ENCODE assay signal across 19 cellular contexts in genomic region chr3:111081008-111081545, GRCh38. TPM values are rescaled to one million over a fixed set of nuclear protein-coding genes. Genes with fewer than 3 reads are reported as not detected.
DNase-seq lines count a peak whose midpoint lies in the region; FAIRE-seq and TF ChIP-seq lines count a peak whose summit lies in the region.
"Had no signal": no experiment of that assay in that cellular context is flagged by ENCODE, and none has a peak within 500 bp of the region (broad histone marks: within the 10 kb centered on the region; RNA-seq: fewer than 3 reads in every experiment).

No MANE protein-coding gene starts in this region.

- H3K4me1 ChIP-seq in SK-N-SH (ENCODE audit: control insufficient read depth in 1 of 2, insufficient read depth in 2 of 2, low read depth in 1 of 2, low read length in 1 of 2) (peaks cover 0 to 12% of the 10 kb centered on the region in 2 experiments; a peak in 2 of 4 replicates), smooth muscle cell (ENCODE audit: low read depth) (peaks cover 29% of the 10 kb centered on the region)
- H3K4me1 ChIP-seq: colonic mucosa had no signal

- peaks cover 69% of the 10 kb centered on the region for H4K20me1 ChIP-seq in SK-N-SH (ENCODE audit: insufficient read depth)
- H4K20me1 ChIP-seq in smooth muscle cell (ENCODE audit: low read depth), result peaks cover 89% of the 10 kb centered on the region
- H4K20me1 ChIP-seq: BLaER1 treated with 17β-estradiol and CSF1 and Interleukin-3, amounts not matched to agents 10 nM and 100 nM had no signal

- H3K9me2 ChIP-seq in SK-N-SH, result no peaks in the 10 kb centered on the region

- H3F3A ChIP-seq in SK-N-SH (replicated peaks; ENCODE audit: insufficient read depth) (peaks cover 13% of the 10 kb centered on the region), smooth muscle cell (ENCODE audit: low read depth) (no peaks in the 10 kb centered on the region)

- H3K79me2 ChIP-seq in SK-N-SH (ENCODE audit: insufficient read depth), result peaks cover 100% of the 10 kb centered on the region
- peaks cover 99% of the 10 kb centered on the region for H3K79me2 ChIP-seq in smooth muscle cell (ENCODE audit: low read depth)

- POLR2A ChIA-PET in SK-N-SH (lab: Yijun Ruan, JAX), result no interaction called here

- H2AFZ ChIP-seq in SK-N-SH (ENCODE audit: low read depth) (no peak overlapping the region), smooth muscle cell (ENCODE audit: low read depth) (no peak overlapping the region)

- H3K9ac ChIP-seq in SK-N-SH (no peak overlapping the region), smooth muscle cell (ENCODE audit: low read depth) (no peak overlapping the region)
- H3K9ac ChIP-seq: BLaER1 treated with 17β-estradiol and CSF1 and Interleukin-3, amounts not matched to agents 10 nM and 100 nM had no signal

- peak overlapping the region in 1 of 2 experiments; percentile 33; a peak in 1 of 4 replicates for H3K27ac ChIP-seq in SK-N-SH (ENCODE audit: low read depth in 2 of 2, low read length in 1 of 2)
- no peak overlapping the region for H3K27ac ChIP-seq in smooth muscle cell (ENCODE audit: low read depth)
- H3K27ac ChIP-seq: ascending aorta; BLaER1 treated with 17β-estradiol and CSF1 and Interleukin-3, amounts not matched to agents 10 nM and 100 nM; colonic mucosa had no signal

- no peak for FAIRE-seq in HTR-8/SVneo (lab: Jason Lieb, UNC)
- FAIRE-seq: GM12892 had no signal

- H3K4me2 ChIP-seq in SK-N-SH (peak overlapping the region; percentile 33), smooth muscle cell (peak overlapping the region; percentile 45)
- H3K4me2 ChIP-seq: BLaER1 treated with 17β-estradiol and CSF1 and Interleukin-3, amounts not matched to agents 10 nM and 100 nM had no signal

- DNase-seq in GM04503 (ENCODE audit: low read depth) (peak; percentile 82), SK-N-SH (no peak), fibroblast of villous mesenchyme (ENCODE audit: low read depth) (peak; percentile 72), smooth muscle cell (lab: John Stamatoyannopoulos, UW; ENCODE audit: unreplicated experiment) (no peak), NOMO-1 treated with dmso at 0.1 percent for 144 hours (lab: John Stamatoyannopoulos, UW; ENCODE audit: unreplicated experiment) (no peak), NCI-H146 (lab: John Stamatoyannopoulos, UW) (no peak), HTR-8/SVneo (ENCODE audit: insufficient read length, low spot score) (no peak)
- DNase-seq: activated CD4-positive, alpha-beta T cell treated with anti-CD3 and anti-CD28 coated beads, Interleukin-2, amount 10 ng/mL, durations not matched to agents 7 days and 5 days; activated naive CD4-positive, alpha-beta T cell treated with Interleukin-2 at 50 U/mL for 16 hours; activated T-cell treated with anti-CD3 and anti-CD28 coated beads for 4 hours; colonic mucosa; GF-D8; immature natural killer cell; naive thymus-derived CD4-positive, alpha-beta T cell; NCI-H774 had no signal

- H3K27me3 ChIP-seq in SK-N-SH (ENCODE audit: insufficient read depth) (no peaks in the 10 kb centered on the region), smooth muscle cell (ENCODE audit: low read depth) (no peaks in the 10 kb centered on the region)
- H3K27me3 ChIP-seq: ascending aorta, colonic mucosa had no signal

- peaks cover 0 to 3% of the 10 kb centered on the region in 2 experiments for H3K36me3 ChIP-seq in SK-N-SH (replicated peaks in 1 of 2; ENCODE audit: control insufficient read depth in 1 of 2, insufficient read depth in 2 of 2, low read length in 1 of 2)
- H3K36me3 ChIP-seq in smooth muscle cell (ENCODE audit: low read depth), result no peaks in the 10 kb centered on the region
- H3K36me3 ChIP-seq: ascending aorta; BLaER1 treated with 17β-estradiol and CSF1 and Interleukin-3, amounts not matched to agents 10 nM and 100 nM; colonic mucosa had no signal

- peak overlapping the region in 1 of 2 experiments; percentile 12; a peak in 1 of 4 replicates for H3K4me3 ChIP-seq in SK-N-SH (ENCODE audit: low read depth in 2 of 2, low read length in 1 of 2)
- H3K4me3 ChIP-seq in fibroblast of villous mesenchyme (ENCODE audit: low read depth, low read length), result no peak overlapping the region
- H3K4me3 ChIP-seq in smooth muscle cell, result no peak overlapping the region
- H3K4me3 ChIP-seq: ascending aorta; BLaER1 treated with 17β-estradiol and CSF1 and Interleukin-3, amounts not matched to agents 10 nM and 100 nM; colonic mucosa; lung had no signal

- WGBS in SK-N-SH (ENCODE audit: low lambda C conversion rate), result 84% methylated on average over 3 of the region's 3 CpGs
- 70% methylated on average over 3 of the region's 3 CpGs for WGBS in smooth muscle cell (ENCODE audit: low lambda C conversion rate)

- no peaks in the 10 kb centered on the region for H3K9me3 ChIP-seq in SK-N-SH
- H3K9me3 ChIP-seq in smooth muscle cell (replicated peaks; ENCODE audit: low read depth), result no peaks in the 10 kb centered on the region
- H3K9me3 ChIP-seq: ascending aorta; BLaER1 treated with 17β-estradiol and CSF1 and Interleukin-3, amounts not matched to agents 10 nM and 100 nM; colonic mucosa had no signal

- CTCF ChIA-PET in SK-N-SH (lab: Yijun Ruan, JAX), result interaction anchor here (0.5 to 3.0 kb wide), 23 partner anchors 10 to 1805 kb away, joined by 3 to 19 read pairs (median 3); partner anchors contain the start of gene NECTIN3

- no peak for TF ChIP-seq RAD21 in SK-N-SH (IDR thresholded peaks at IDR 0.05; ENCODE audit: low read length)

- TF ChIP-seq CTCF in SK-N-SH (IDR thresholded peaks at IDR 0.05) (no peak), fibroblast of villous mesenchyme (IDR thresholded peaks at IDR 0.05; ENCODE audit: insufficient read depth, low read depth, low read length) (no peak), smooth muscle cell (IDR thresholded peaks at IDR 0.05; ENCODE audit: borderline replicate concordance, insufficient read depth, poor library complexity, severe bottlenecking) (no peak)

- TF ChIP-seq EP300 in SK-N-SH (IDR thresholded peaks at IDR 0.05; ENCODE audit: borderline replicate concordance in 1 of 2, low read depth in 1 of 2, low read length in 1 of 2), result no peak

TF ChIP-seq in SK-N-SH, 30 proteins besides CTCF, POLR2A, EP300 and RAD21:
- TF ChIP-seq RXRA (IDR thresholded peaks at IDR 0.05; ENCODE audit: borderline replicate concordance, low read depth) (no peak), RCOR1 (IDR thresholded peaks at IDR 0.05; ENCODE audit: low read length) (no peak), RFX5 (IDR thresholded peaks at IDR 0.05; ENCODE audit: low read length) (no peak), MAX (IDR thresholded peaks at IDR 0.05; ENCODE audit: low read depth) (no peak)
TF ChIP-seq in SK-N-SH: peak in this region for 0.

RNA-seq across cellular contexts. Expression of gene NECTIN3, which starts 9.5 kb away (rescaled TPM):
- polyA plus RNA-seq in SK-N-SH (2012; rRNA removed) (8.9 and 12.7 TPM in 2 replicates), smooth muscle cell (10.4 and 13.3 TPM in 2 replicates)
- 15.1 and 17.3 TPM in 2 replicates for polyA plus RNA-seq in SK-N-SH (2012; cell fraction: cytosol; rRNA removed)
- polyA plus RNA-seq in SK-N-SH (2012; cell fraction: nucleus; rRNA removed), result 4.0 and 8.7 TPM in 2 replicates
- total RNA-seq in fibroblast of villous mesenchyme (89.5 and 140 TPM in 2 replicates), smooth muscle cell (58.2 and 76.3 TPM in 2 replicates)

Comparison
In these comparisons a context has a peak if more than half of its experiments do, and no peak if none do; other contexts are left out.
1. DNase-seq: peak in GM04503 (single experiment) and fibroblast of villous mesenchyme (single experiment); none in SK-N-SH (single experiment), smooth muscle cell (single experiment), NOMO-1 treated with dmso at 0.1 percent for 144 hours (single experiment), NCI-H146 (single experiment) and HTR-8/SVneo (single experiment).